Comparison of ENCODE assay signal across 1 cellular context in genomic region chr4:174555793-174556630, GRCh38.
TF ChIP-seq lines count a peak whose summit lies in the region.

No MANE protein-coding gene starts in this region.

TF ChIP-seq in K562, 482 proteins besides CTCF, POLR2A, EP300 and RAD21:
- TF ChIP-seq SREBF1 (IDR thresholded peaks at IDR 0.05; ENCODE audit: borderline replicate concordance, low read depth, low read length) (no peak), MNT (conservative IDR thresholded peaks at IDR 0.05) (no peak), ARID4B (CRISPR knock-in tag; IDR thresholded peaks at IDR 0.05) (no peak), ZNF280B (CRISPR knock-in tag; IDR thresholded peaks at IDR 0.05) (no peak), ZNF518B (CRISPR knock-in tag; IDR thresholded peaks at IDR 0.05) (no peak), SMC3 (conservative IDR thresholded peaks at IDR 0.05; ENCODE audit: insufficient read depth, low read depth, low read length) (no peak), C11orf30 (IDR thresholded peaks at IDR 0.05; ENCODE audit: low read depth) (no peak), MTF1 (CRISPR knock-in tag; IDR thresholded peaks at IDR 0.05; ENCODE audit: borderline replicate concordance) (no peak), BRF2 (IDR thresholded peaks at IDR 0.05; ENCODE audit: borderline replicate concordance, insufficient read depth, insufficient read length) (no peak)
